In genomic region chr9:34032631-34033030, GRCh38 we compare ENCODE assay signal across 28 cellular contexts.
"Had no signal": no experiment of that assay in that cellular context is flagged by ENCODE, and none has a peak within 500 bp of the region (broad histone marks: within the 10 kb centered on the region; RNA-seq: fewer than 3 reads in every experiment).

No MANE protein-coding gene starts in this region.

- H3K4me3 Mint-ChIP-seq: endodermal cell; naive thymus-derived CD8-positive, alpha-beta T cell; nephron progenitor cell had no signal

- H3K27ac Mint-ChIP-seq: endodermal cell, nephron progenitor cell had no signal

- DNase-seq: caudate nucleus; cerebellar nuclear complex; dorsolateral prefrontal cortex; effector CD4-positive, alpha-beta T cell; endodermal cell; foreskin keratinocyte; heart left ventricle; hippocampal formation; left cardiac atrium; left lung; mesendoderm; naive thymus-derived CD8-positive, alpha-beta T cell; nephron progenitor cell; nucleus accumbens; psoas muscle; right cardiac atrium; spleen; stimulated activated CD4-positive, alpha-beta T cell treated with anti-CD3 and anti-CD28 coated beads, Interleukin-2, amount 100 ng/mL, for 48 hours; stimulated activated CD8-positive, alpha-beta memory T cell treated with anti-CD3 and anti-CD28 coated beads, Interleukin-4, amount 100 ng/mL, for 48 hours; stimulated activated naive CD8-positive, alpha-beta T cell treated with anti-CD3 and anti-CD28 coated beads, Interleukin-15, Interleukin-2, amounts not matched to agents 100 U/mL and 50 U/mL, for 24 hours had no signal

- H3K9me3 Mint-ChIP-seq: naive thymus-derived CD8-positive, alpha-beta T cell had no signal

- ATAC-seq: foreskin keratinocyte; gastroesophageal sphincter; heart left ventricle; left cardiac atrium; left lung; naive thymus-derived CD8-positive, alpha-beta T cell; psoas muscle; right cardiac atrium; stimulated activated naive CD8-positive, alpha-beta T cell treated with anti-CD3 and anti-CD28 coated beads, Interleukin-15, Interleukin-2, amounts not matched to agents 100 U/mL and 50 U/mL, for 24 hours had no signal

- H3K9me3 ChIP-seq: esophagus muscularis mucosa, gastroesophageal sphincter, heart left ventricle, left lung, psoas muscle, spleen, thoracic aorta, tibial nerve had no signal

- H3K36me3 ChIP-seq: thoracic aorta had no signal

- H3K27ac ChIP-seq: dorsolateral prefrontal cortex, epithelial cell of prostate, foreskin keratinocyte, heart left ventricle, left lung, psoas muscle, skin epidermis, spleen, thoracic aorta, tibial nerve had no signal

- H3K4me1 ChIP-seq: foreskin keratinocyte, spleen had no signal

- H3K4me3 ChIP-seq: dorsolateral prefrontal cortex, esophagus muscularis mucosa, gastroesophageal sphincter, heart left ventricle, left lung, psoas muscle, skin epidermis, spleen, thoracic aorta, tibial nerve had no signal

- H3K27me3 ChIP-seq: dorsolateral prefrontal cortex, esophagus muscularis mucosa, foreskin keratinocyte, gastroesophageal sphincter, heart left ventricle, left lung, spleen, tibial nerve had no signal

- H3K27me3 Mint-ChIP-seq: naive thymus-derived CD8-positive, alpha-beta T cell had no signal

- FAIRE-seq: colon, islet of Langerhans had no signal
